ENCODE assay signal across 1 cellular context in genomic region chr10:17023386-17024298, GRCh38.
TF ChIP-seq lines count a peak whose summit lies in the region.

No MANE protein-coding gene starts in this region.

TF ChIP-seq in K562, 482 proteins besides CTCF, POLR2A, EP300 and RAD21 (continued from another document and continues in another):
- TF ChIP-seq E2F3 (CRISPR knock-in tag; IDR thresholded peaks at IDR 0.05) = no peak
- no peak for TF ChIP-seq ZBTB7A (IDR thresholded peaks at IDR 0.05; ENCODE audit: borderline replicate concordance, control insufficient read depth, low read depth, low read length)
- no peak for TF ChIP-seq NELFE (IDR thresholded peaks at IDR 0.05; ENCODE audit: insufficient read depth, insufficient read length)
- TF ChIP-seq EHMT2 (IDR thresholded peaks at IDR 0.05) = no peak
- peak; percentile 64; the same call in 1 of the 2 replicates for TF ChIP-seq HDAC2 (IDR thresholded peaks at IDR 0.05)
- no peak for TF ChIP-seq GABPB2 (CRISPR knock-in tag; conservative IDR thresholded peaks at IDR 0.05)
- TF ChIP-seq CREB3 (tag; conservative IDR thresholded peaks at IDR 0.05; ENCODE audit: low read depth) = no peak
- no peak for TF ChIP-seq NFATC3 (IDR thresholded peaks at IDR 0.05)
- TF ChIP-seq IRF1 (CRISPR knock-in tag; IDR thresholded peaks at IDR 0.05; ENCODE audit: borderline replicate concordance) = no peak
- TF ChIP-seq GTF3C2 (IDR thresholded peaks at IDR 0.05; ENCODE audit: borderline replicate concordance, extremely low read depth, insufficient read length) = no peak
- no peak for TF ChIP-seq SLC30A9 (CRISPR knock-in tag; IDR thresholded peaks at IDR 0.05)
- TF ChIP-seq FOSL1 (tag; conservative IDR thresholded peaks at IDR 0.05) = peak; percentile 95
- no peak for TF ChIP-seq STAG1 (CRISPR knock-in tag; IDR thresholded peaks at IDR 0.05; ENCODE audit: borderline replicate concordance)
- no peak for TF ChIP-seq ZNF282 (CRISPR knock-in tag; IDR thresholded peaks at IDR 0.05)
- TF ChIP-seq ZNF316 (IDR thresholded peaks at IDR 0.05) = 0 out of 2 replicates have a peak, but pooled peaks have one; percentile 10
- no peak for TF ChIP-seq RERE (CRISPR knock-in tag; IDR thresholded peaks at IDR 0.05; ENCODE audit: borderline replicate concordance)
- no peak for TF ChIP-seq ZNF584 (CRISPR knock-in tag; IDR thresholded peaks at IDR 0.05; ENCODE audit: low read depth)
- TF ChIP-seq ZNF77 (CRISPR knock-in tag; IDR thresholded peaks at IDR 0.05) = no peak
- no peak for TF ChIP-seq SNRNP70 (optimal IDR thresholded peaks at IDR 0.05; ENCODE audit: low read depth, low read length)
- peak; percentile 89 for TF ChIP-seq JUN (IDR thresholded peaks at IDR 0.05; ENCODE audit: borderline replicate concordance, low read depth, low read length)
- TF ChIP-seq JUN (CRISPR knock-in tag; IDR thresholded peaks at IDR 0.05; ENCODE audit: borderline replicate concordance) = no peak
- peak; percentile 55 for TF ChIP-seq FOS (IDR thresholded peaks at IDR 0.05; ENCODE audit: extremely low read depth, insufficient read length)
- TF ChIP-seq PML (IDR thresholded peaks at IDR 0.05; ENCODE audit: low read length) = no peak
- peak; percentile 32; the same call in 1 of the 2 replicates for TF ChIP-seq MGA (IDR thresholded peaks at IDR 0.05)
- no peak for TF ChIP-seq RNF2 (IDR thresholded peaks at IDR 0.05)
- no peak for TF ChIP-seq ZNF3 (CRISPR knock-in tag; IDR thresholded peaks at IDR 0.05)
- no peak for TF ChIP-seq NFE2L1 (tag; IDR thresholded peaks at IDR 0.05; ENCODE audit: borderline replicate concordance, low read depth)
- TF ChIP-seq ILF3 (IDR thresholded peaks at IDR 0.05; ENCODE audit: borderline replicate concordance) = no peak
- TF ChIP-seq DPF2 (IDR thresholded peaks at IDR 0.05) = peak; percentile 79
- 0 out of 2 replicates have a peak, but pooled peaks have one; percentile 12 for TF ChIP-seq SOX6 (IDR thresholded peaks at IDR 0.05)
- peak; percentile 40; the same call in 1 of the 2 replicates for TF ChIP-seq L3MBTL2 (IDR thresholded peaks at IDR 0.05)
- no peak for TF ChIP-seq ATF6 (CRISPR knock-in tag; IDR thresholded peaks at IDR 0.05)
- TF ChIP-seq RFX1 (IDR thresholded peaks at IDR 0.05) = peak; percentile 72
- TF ChIP-seq CBFA2T3 (IDR thresholded peaks at IDR 0.05) = peak; percentile 55
- TF ChIP-seq CREM (IDR thresholded peaks at IDR 0.05; ENCODE audit: low read depth) = no peak; the same call in 1 of the 2 replicates
- TF ChIP-seq ZNF507 (tag; conservative IDR thresholded peaks at IDR 0.05) = no peak
- no peak for TF ChIP-seq KAT7 (CRISPR knock-in tag; IDR thresholded peaks at IDR 0.05; ENCODE audit: borderline replicate concordance)
- TF ChIP-seq NCOA2 (IDR thresholded peaks at IDR 0.05; ENCODE audit: partially characterized antibody in 2 of 2) = no peak
- TF ChIP-seq SETDB1 (IDR thresholded peaks at IDR 0.05; ENCODE audit: low read length) = no peak
